In genomic region chr11:76772783-76773106, GRCh38 we compare ENCODE assay signal across 17 cellular contexts. TPM values are rescaled to one million over a fixed set of nuclear protein-coding genes. Genes with fewer than 3 reads are reported as not detected.
A peak's percentile ranks its signal among the peaks of the same experiment; 100 is the strongest.
DNase-seq lines count a peak whose midpoint lies in the region; ATAC-seq and TF ChIP-seq lines count a peak whose summit lies in the region.
"Had no signal": no experiment of that assay in that cellular context is flagged by ENCODE, and none has a peak within 500 bp of the region (broad histone marks: within the 10 kb centered on the region; RNA-seq: fewer than 3 reads in every experiment).

No MANE protein-coding gene starts in this region.

- H3K36me3 ChIP-seq in heart right ventricle: no peaks in the 10 kb centered on the region
- H3K36me3 ChIP-seq in gastroesophageal sphincter: no peaks in the 10 kb centered on the region
- H3K36me3 ChIP-seq in sigmoid colon: no peaks in the 10 kb centered on the region
- H3K36me3 ChIP-seq in vagina: no peaks in the 10 kb centered on the region

- TF ChIP-seq EP300 in gastroesophageal sphincter (IDR thresholded peaks at IDR 0.05) (no peak), sigmoid colon (IDR thresholded peaks at IDR 0.05) (no peak)

- H3K4me3 Mint-ChIP-seq in activated naive CD4-positive, alpha-beta T cell treated with anti-CD3 and anti-CD28 coated beads, Interleukin-2, amount 10 ng/mL, durations not matched to agents 7 days and 5 days: no peak overlapping the region
- H3K4me3 Mint-ChIP-seq: activated naive CD8-positive, alpha-beta T cell treated with anti-CD3 and anti-CD28 coated beads for 36 hours; CD14-positive monocyte; dendritic cell treated with granulocyte-macrophage colony-stimulating factor and Interleukin-4, amounts not matched to agents 40 ng/mL and 50 ng/mL, for 4 days; natural killer cell treated with Interleukin-12 subunit alpha and Interleukin-12 subunit beta and Interleukin-15 and Interleukin-18, amount 100 ng/mL, for 72 hours had no signal

- H3K36me3 Mint-ChIP-seq in activated naive CD4-positive, alpha-beta T cell treated with anti-CD3 and anti-CD28 coated beads, Interleukin-2, amount 10 ng/mL, durations not matched to agents 7 days and 5 days: peaks cover 13% of the 10 kb centered on the region
- H3K36me3 Mint-ChIP-seq: CD14-positive monocyte had no signal

- WGBS in heart right ventricle, 2 donors: 25 to 29% methylated on average over 5 of the region's 5 CpGs
- WGBS in gastroesophageal sphincter (ENCODE audit: low coverage in 1 of 2), 2 donors: 46 to 57% methylated on average over 3 to 4 of the region's 5 CpGs
- WGBS in sigmoid colon, 2 donors: 75 to 76% methylated on average over 5 of the region's 5 CpGs

- TF ChIP-seq CTCF in heart right ventricle (IDR thresholded peaks at IDR 0.05): no peak
- TF ChIP-seq CTCF in gastroesophageal sphincter (IDR thresholded peaks at IDR 0.05): no peak
- no peak for TF ChIP-seq CTCF in sigmoid colon (IDR thresholded peaks at IDR 0.05)
- TF ChIP-seq CTCF in vagina (IDR thresholded peaks at IDR 0.05): no peak

- H3K27ac Mint-ChIP-seq in activated naive CD4-positive, alpha-beta T cell treated with anti-CD3 and anti-CD28 coated beads, Interleukin-2, amount 10 ng/mL, durations not matched to agents 7 days and 5 days: no peak overlapping the region
- H3K27ac Mint-ChIP-seq: activated naive CD8-positive, alpha-beta T cell treated with anti-CD3 and anti-CD28 coated beads for 36 hours; CD14-positive monocyte; dendritic cell treated with granulocyte-macrophage colony-stimulating factor and Interleukin-4, amounts not matched to agents 40 ng/mL and 50 ng/mL, for 4 days; natural killer cell treated with Interleukin-12 subunit alpha and Interleukin-12 subunit beta and Interleukin-15 and Interleukin-18, amount 100 ng/mL, for 72 hours had no signal

- no peak for TF ChIP-seq POLR2A in gastroesophageal sphincter (IDR thresholded peaks at IDR 0.05)
- TF ChIP-seq POLR2A in sigmoid colon (IDR thresholded peaks at IDR 0.05): no peak
- TF ChIP-seq POLR2A in vagina (IDR thresholded peaks at IDR 0.05): no peak

- CTCF ChIA-PET in activated naive CD4-positive, alpha-beta T cell treated with anti-CD3 and anti-CD28 coated beads, Interleukin-2, amount 10 ng/mL, durations not matched to agents 7 days and 5 days (lab: Charles Lee): no interaction called here

- H3K4me3 ChIP-seq in heart right ventricle (no peak overlapping the region), gastroesophageal sphincter (no peak overlapping the region), sigmoid colon (no peak overlapping the region), vagina (no peak overlapping the region)
- H3K4me3 ChIP-seq: lung had no signal

- H3K27me3 ChIP-seq in heart right ventricle (no peaks in the 10 kb centered on the region), gastroesophageal sphincter (no peaks in the 10 kb centered on the region), sigmoid colon (no peaks in the 10 kb centered on the region), vagina (no peaks in the 10 kb centered on the region)

- peak in 2 of 8 donors; percentile 1 to 3 for ATAC-seq in heart right ventricle
- ATAC-seq in left cardiac atrium: no peak
- no peak for ATAC-seq in gastroesophageal sphincter
- ATAC-seq in GM19035 (IDR thresholded peaks at IDR 0.05; ENCODE audit: unreplicated experiment): no peak

- peaks cover 15% of the 10 kb centered on the region for H3K9me3 Mint-ChIP-seq in activated naive CD4-positive, alpha-beta T cell treated with anti-CD3 and anti-CD28 coated beads, Interleukin-2, amount 10 ng/mL, durations not matched to agents 7 days and 5 days

- DNase-seq in heart right ventricle (no peak), left cardiac atrium (no peak), sigmoid colon (no peak), vagina (ENCODE audit: extremely low spot score in 2 of 2) (no peak), NCI-H2171 (lab: John Stamatoyannopoulos, UW) (no peak)
- DNase-seq in activated naive CD4-positive, alpha-beta T cell treated with anti-CD3 and anti-CD28 coated beads, Interleukin-2, amount 10 ng/mL, durations not matched to agents 7 days and 5 days: no peak
- DNase-seq: activated naive CD8-positive, alpha-beta T cell treated with anti-CD3 and anti-CD28 coated beads for 36 hours; DMS153; NCI-H1436; stimulated activated naive CD4-positive, alpha-beta T cell treated with Interleukin-2 at 50 U/mL for 16 hours; T-helper 2 cell had no signal

- H3K4me1 ChIP-seq in heart right ventricle (peaks cover 16 to 68% (median 66%) of the 10 kb centered on the region in 9 donors), gastroesophageal sphincter (peaks cover 0 to 71% (median 35%) of the 10 kb centered on the region in 3 donors), sigmoid colon (peaks cover 0 to 40% (median 18%) of the 10 kb centered on the region in 4 donors), vagina (peaks cover 78% of the 10 kb centered on the region)

- H3K4me1 Mint-ChIP-seq in activated naive CD4-positive, alpha-beta T cell treated with anti-CD3 and anti-CD28 coated beads, Interleukin-2, amount 10 ng/mL, durations not matched to agents 7 days and 5 days: peaks cover 43% of the 10 kb centered on the region

- peaks cover 40% of the 10 kb centered on the region for H3K27me3 Mint-ChIP-seq in activated naive CD4-positive, alpha-beta T cell treated with anti-CD3 and anti-CD28 coated beads, Interleukin-2, amount 10 ng/mL, durations not matched to agents 7 days and 5 days

- intact Hi-C loops in heart right ventricle (cut with DNase I): no loop called here
- intact Hi-C loops in left cardiac atrium (cut with DNase I): no loop called here
- intact Hi-C loops in sigmoid colon (cut with DNase I): no loop called here
- intact Hi-C loops in vagina (cut with DNase I): no loop called here

- peaks cover 0 to 30% (median 14%) of the 10 kb centered on the region in 11 donors for H3K9me3 ChIP-seq in heart right ventricle
- peaks cover 0 to 21% (median 0%) of the 10 kb centered on the region in 3 donors for H3K9me3 ChIP-seq in gastroesophageal sphincter
- H3K9me3 ChIP-seq in sigmoid colon: peaks cover 0 to 8% (median 3%) of the 10 kb centered on the region in 4 donors
- peaks cover 6% of the 10 kb centered on the region for H3K9me3 ChIP-seq in vagina

- H3K27ac ChIP-seq in heart right ventricle (peak overlapping the region in 9 of 10 donors; percentile 11 to 74 (median 47)), gastroesophageal sphincter (peak overlapping the region; percentile 58 to 82 (median 80)), sigmoid colon (peak overlapping the region; percentile 54 to 72 (median 58)), vagina (peak overlapping the region; percentile 88)

RNA-seq across cellular contexts. Expression of gene TSKU, which starts 10.4 kb away (rescaled TPM):
- total RNA-seq in heart right ventricle (10 to 100 TPM in 4 of 10 donors, 1 to 10 TPM in 6; 3.0 to 21.9 (median 6.6) TPM), left cardiac atrium (10 to 100 TPM; 27.7 to 33.3 TPM), gastroesophageal sphincter (10 to 100 TPM; 23.5 to 53.7 (median 38.2) TPM), sigmoid colon (10 to 100 TPM; 12.8 to 20.8 (median 20.4) TPM), vagina (144 TPM)
- polyA plus RNA-seq in heart right ventricle (10 to 100 TPM in 1 of 2 donors, 1 to 10 TPM in 1; 6.6 to 13.7 TPM), sigmoid colon (10 to 100 TPM; 16.2 to 24.6 (median 23.4) TPM)
- total RNA-seq: natural killer cell treated with Interleukin-12 subunit alpha and Interleukin-12 subunit beta and Interleukin-15 and Interleukin-18, amount 100 ng/mL, for 72 hours had no signal
- polyA plus RNA-seq: CD14-positive monocyte had no signal
